ENCODE assay signal across 1 cellular context in the genomic region with DNA sequence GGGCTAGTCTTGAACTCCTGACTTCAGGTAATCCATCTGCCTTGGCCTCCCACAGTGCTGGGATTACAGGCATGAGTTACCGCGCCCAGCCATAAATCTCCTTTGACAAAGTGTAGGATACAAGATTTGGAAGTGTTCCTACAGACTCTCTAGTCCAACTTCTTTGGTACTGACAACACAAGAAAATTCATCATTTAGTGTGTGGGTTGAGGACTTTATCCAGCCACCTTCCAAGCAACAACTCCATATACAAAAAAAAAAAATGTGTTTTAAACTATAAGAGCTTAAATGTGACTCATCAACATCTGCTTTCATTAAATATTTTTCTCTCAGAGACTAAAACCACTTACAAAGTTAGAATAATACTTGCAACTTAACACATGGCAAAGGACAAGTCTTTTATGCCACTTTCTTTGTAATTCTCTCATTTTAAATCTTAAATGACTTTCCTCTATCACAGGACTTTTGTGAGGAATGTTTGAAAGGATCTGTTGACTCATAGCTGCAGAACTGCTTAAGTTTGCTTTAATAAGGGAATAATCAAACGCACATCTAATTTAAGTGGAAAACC.
TF ChIP-seq lines count a peak whose summit lies in the region.

No MANE protein-coding gene starts in this region.

TF ChIP-seq in endothelial cell of umbilical vein, 7 proteins besides CTCF, POLR2A, EP300 and RAD21 (continued from another document):
- TF ChIP-seq FOS (IDR thresholded peaks at IDR 0.05; ENCODE audit: borderline replicate concordance, insufficient read depth, low read length) (peak; percentile 38), MYC (IDR thresholded peaks at IDR 0.05; ENCODE audit: low read depth, low read length) (no peak), GATA2 (IDR thresholded peaks at IDR 0.05; ENCODE audit: insufficient read depth, insufficient read length, low read depth, low read length) (no peak)
- TF ChIP-seq, protein P1, sequence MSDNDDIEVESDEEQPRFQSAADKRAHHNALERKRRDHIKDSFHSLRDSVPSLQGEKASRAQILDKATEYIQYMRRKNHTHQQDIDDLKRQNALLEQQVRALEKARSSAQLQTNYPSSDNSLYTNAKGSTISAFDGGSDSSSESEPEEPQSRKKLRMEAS (IDR thresholded peaks at IDR 0.05; ENCODE audit: insufficient read depth, insufficient read length) = no peak
TF ChIP-seq in endothelial cell of umbilical vein: peak in this region for 2.
